Comparison of ENCODE assay signal across 8 cellular contexts in the genomic region with DNA sequence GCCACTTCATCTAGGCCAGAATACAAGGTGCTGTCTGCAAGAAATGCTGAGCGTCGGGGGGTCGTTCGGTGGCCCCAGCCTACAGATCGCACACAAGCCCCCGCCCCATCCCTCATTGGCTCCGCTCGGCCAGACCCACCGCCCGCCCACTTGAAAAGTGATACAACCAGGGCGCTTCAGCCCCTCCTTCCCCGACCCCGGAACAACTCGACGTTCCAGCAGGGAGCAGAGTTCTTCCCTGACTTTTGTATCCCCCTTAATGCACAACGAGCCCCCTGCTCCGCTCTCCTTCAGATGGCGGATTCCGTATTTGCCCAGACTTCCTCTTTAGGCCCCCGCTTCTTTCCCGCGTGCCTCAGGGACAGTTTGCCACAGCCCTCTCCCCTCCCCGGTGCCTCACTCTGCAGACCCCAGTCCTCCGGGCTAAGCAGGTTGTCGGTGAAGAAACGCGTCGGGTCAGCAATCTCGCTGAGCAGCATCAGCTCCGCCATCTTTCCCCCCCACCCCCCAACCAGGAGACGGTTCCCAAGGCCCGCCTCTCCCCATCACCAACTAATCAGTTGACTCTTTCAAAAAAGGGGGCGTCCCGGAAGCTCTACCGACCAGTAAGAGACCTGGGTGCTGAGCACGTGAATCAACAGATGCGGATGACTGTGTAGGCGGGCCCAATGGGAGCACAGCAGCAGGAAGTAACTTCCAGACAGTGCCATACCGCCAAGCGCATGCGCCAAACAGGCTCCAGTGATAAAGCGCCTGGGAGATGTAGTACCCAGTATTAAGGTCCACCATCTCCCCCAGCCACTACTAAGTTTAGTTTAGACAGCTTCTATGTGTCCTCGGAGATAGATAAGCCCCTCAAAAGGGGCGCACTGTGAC. TPM values are rescaled to one million over a fixed set of nuclear protein-coding genes. Genes with fewer than 3 reads are reported as not detected.
A peak's percentile ranks its signal among the peaks of the same experiment; 100 is the strongest.
DNase-seq lines count a peak whose midpoint lies in the region; ATAC-seq and TF ChIP-seq lines count a peak whose summit lies in the region.

Gene ATF6B (minus strand): TSS at position 530 of the 876 bp plus-strand sequence. CDS start 39 bp downstream, at position 491.

- dilution Hi-C loops in IMR-90 (cut with HindIII; ENCODE audit: low sequenced_read_pairs, unreplicated experiment): no loop called here

- H3K27me3 ChIP-seq in IMR-90 (ENCODE audit: control insufficient read depth, insufficient read depth, low read length): no peaks in the 10 kb centered on the region

- intact Hi-C loops in IMR-90 (cut with micrococcal nuclease): no loop called here

- DNase-seq in DMS 273 (lab: John Stamatoyannopoulos, UW; ENCODE audit: unreplicated experiment): peak; percentile 99
- peak; percentile 100 for DNase-seq in IMR-90
- peak; percentile 100 for DNase-seq in OCI-M1 (lab: John Stamatoyannopoulos, UW)
- peak; percentile 97 for DNase-seq in activated T-cell treated with anti-CD3 and anti-CD28 coated beads for 24 hours (ENCODE audit: low read depth)
- peak; percentile 95 for DNase-seq in epidermal melanocyte (ENCODE audit: insufficient read length, low spot score)
- DNase-seq in middle frontal gyrus (ENCODE audit: extremely low spot score, low spot score): peak; percentile 99
- DNase-seq in stimulated activated CD8-positive, alpha-beta memory T cell treated with anti-CD3 and anti-CD28 coated beads, Interleukin-2, amount 100 ng/mL, for 48 hours (ENCODE audit: low read depth in 2 of 2): peak; percentile 91 to 94

- H3K4me3 ChIP-seq in IMR-90 (ENCODE audit: insufficient read depth, low read depth, low read length): peak within 1 kb of the TSS; percentile 81

- peak within 1 kb of the TSS; percentile 95 for H2AFZ ChIP-seq in IMR-90 (replicated peaks; ENCODE audit: low read length, poor library complexity)

- H2AK5ac ChIP-seq in IMR-90 (ENCODE audit: low read depth, low read length): peak within 1 kb of the TSS; percentile 91

- peak within 1 kb of the TSS; percentile 60 for H2BK120ac ChIP-seq in IMR-90 (ENCODE audit: low read depth, low read length)

- H4K5ac ChIP-seq in IMR-90 (ENCODE audit: low read depth, low read length): peak within 1 kb of the TSS; percentile 88

- peak within 1 kb of the TSS; percentile 95 for H2AK9ac ChIP-seq in IMR-90 (replicated peaks; ENCODE audit: low read depth, low read length, poor library complexity)

- H3K56ac ChIP-seq in IMR-90 (ENCODE audit: extremely low read depth, insufficient read depth, low read length): peak within 1 kb of the TSS; percentile 97

- peak within 1 kb of the TSS; percentile 77 for H3K23ac ChIP-seq in IMR-90 (ENCODE audit: low read depth, low read length)

- peaks cover 10% of the 10 kb centered on the region; the same call in 1 of the 2 replicates for H3K9me1 ChIP-seq in IMR-90 (ENCODE audit: insufficient read depth, low read length)

- H4K91ac ChIP-seq in IMR-90 (ENCODE audit: insufficient read depth, low read depth, low read length): peak within 1 kb of the TSS; percentile 90

- peak within 1 kb of the TSS; percentile 84 to 97 for H4K8ac ChIP-seq in IMR-90 (ENCODE audit: low read depth in 2 of 2, low read length in 2 of 2)

- POLR2A ChIA-PET in IMR-90 (lab: Charles Lee; ENCODE audit: unreplicated experiment): interaction anchor here (0.5 to 1.0 kb wide), 6 partner anchors 16 to 184 kb away, joined by 3 to 8 read pairs (median 4); no protein-coding TSS in a partner anchor

- peak within 1 kb of the TSS; percentile 95 for H3K4me2 ChIP-seq in IMR-90 (ENCODE audit: low read depth, low read length)

- CTCF ChIA-PET in IMR-90 (lab: Yijun Ruan, JAX): interaction anchor here (1.2 to 2.4 kb wide), 2 partner anchors 9 to 35 kb away, joined by 4 to 12 read pairs; no protein-coding TSS in a partner anchor

- 0% methylated on average over 32 of the region's 44 CpGs; no CpG with 5 or more reads in 1 of the 2 experiments for WGBS in IMR-90 (ENCODE audit: extremely low coverage in 2 of 2, insufficient read length in 1 of 2), 2 experiments

- H3K27ac ChIP-seq in IMR-90 (ENCODE audit: insufficient read depth, low read length): peak within 1 kb of the TSS; percentile 95

- peak within 1 kb of the TSS; percentile 96 for H3K9ac ChIP-seq in IMR-90 (ENCODE audit: low read depth, low read length)

- peak within 1 kb of the TSS; percentile 63; the same call in 1 of the 3 replicates for H2BK15ac ChIP-seq in IMR-90 (ENCODE audit: low read depth, low read length)

- peak; percentile 55; the same call in 1 of the 2 replicates for TF ChIP-seq POLR2A in IMR-90 (IDR thresholded peaks at IDR 0.05; ENCODE audit: low read depth, low read length)

- ATAC-seq in GM21528 (IDR thresholded peaks at IDR 0.05; ENCODE audit: low FRiP score, unreplicated experiment) (peak; percentile 81), IMR-90 (ENCODE audit: low read depth) (peak; percentile 93)

- peaks cover 31 to 52% of the 10 kb centered on the region in 2 experiments for H3K79me1 ChIP-seq in IMR-90 (ENCODE audit: low read depth in 1 of 2, low read length in 2 of 2)

- H3K36me3 ChIP-seq in IMR-90 (ENCODE audit: control insufficient read depth, insufficient read depth, low read length): peaks cover 7% of the 10 kb centered on the region; the same call in 1 of the 2 replicates

- H3K9me3 ChIP-seq in IMR-90 (ENCODE audit: control insufficient read depth, insufficient read depth, low read length): no peaks in the 10 kb centered on the region

- peak within 1 kb of the TSS; percentile 90 for H3K4ac ChIP-seq in IMR-90 (ENCODE audit: low read depth, low read length)

- H4K20me1 ChIP-seq in IMR-90 (ENCODE audit: insufficient read depth, low read length): no peaks in the 10 kb centered on the region; the same call in 1 of the 2 replicates

- H3K18ac ChIP-seq in IMR-90 (ENCODE audit: low read depth, low read length): peak within 1 kb of the TSS; percentile 80

- H3K14ac ChIP-seq in IMR-90 (replicated peaks; ENCODE audit: low read depth, low read length): peak within 1 kb of the TSS; percentile 92

- H2BK5ac ChIP-seq in IMR-90 (ENCODE audit: low read depth, low read length, poor library complexity, severe bottlenecking): peak within 1 kb of the TSS; percentile 91

- H3K4me1 ChIP-seq in IMR-90 (ENCODE audit: control insufficient read depth, insufficient read depth, low read length): peaks cover 8% of the 10 kb centered on the region

- H2BK20ac ChIP-seq in IMR-90 (ENCODE audit: low read depth, low read length): no peak within 1 kb of the TSS

- TF ChIP-seq RAD21 in IMR-90 (IDR thresholded peaks at IDR 0.05; ENCODE audit: low read length): no peak

- in situ Hi-C loops in IMR-90 (cut with MboI; ENCODE audit: low sequenced_read_pairs): no loop called here

- TF ChIP-seq CTCF in IMR-90 (conservative IDR thresholded peaks at IDR 0.05; ENCODE audit: low read depth, low read length): no peak

- no TSS peak for BruUV-seq in IMR-90 (replicated peaks; lab: Mats Ljungman, UMichigan)

TF ChIP-seq in IMR-90, 13 proteins besides CTCF, POLR2A, EP300 and RAD21:
- TF ChIP-seq BHLHE40 (IDR thresholded peaks at IDR 0.05; ENCODE audit: low read depth, low read length): peak; percentile 86
- TF ChIP-seq FOS (IDR thresholded peaks at IDR 0.05; ENCODE audit: low read depth, low read length): peak; percentile 9; the same call in 1 of the 2 replicates
- TF ChIP-seq CHD1 (IDR thresholded peaks at IDR 0.05; ENCODE audit: low read depth, low read length): no peak
- TF ChIP-seq ELK1 (IDR thresholded peaks at IDR 0.05; ENCODE audit: borderline replicate concordance, low read depth, low read length): no peak
- TF ChIP-seq MAFK (IDR thresholded peaks at IDR 0.05; ENCODE audit: low read depth, low read length): peak; percentile 66; the same call in 1 of the 2 replicates
- TF ChIP-seq MAZ (IDR thresholded peaks at IDR 0.05; ENCODE audit: borderline replicate concordance, low read depth, low read length): peak; percentile 32; the same call in 1 of the 2 replicates
- peak; percentile 95 for TF ChIP-seq USF2 (IDR thresholded peaks at IDR 0.05; ENCODE audit: low read depth, low read length)
TF ChIP-seq in IMR-90: peak in this region for 5.

RNA-seq across cellular contexts. Expression of gene ATF6B, which starts in this region (rescaled TPM):
- 5.3 and 7.9 TPM in 2 replicates for total RNA-seq in IMR-90 (2012; rRNA removed)
- 62.6 and 69.6 TPM in 2 replicates for polyA plus RNA-seq in IMR-90 (2012; rRNA removed)
- polyA plus RNA-seq in IMR-90 (2012; cell fraction: cytosol; rRNA removed): 53.8 and 64.7 TPM in 2 replicates
- 85.2 and 131 TPM in 2 replicates for polyA plus RNA-seq in IMR-90 (2012; cell fraction: nucleus; rRNA removed; ENCODE audit: low replicate concordance)

Comparison
In these comparisons a context has a peak if more than half of its experiments do, and no peak if none do; other contexts are left out.
1. Peak in every context shown above with its lines: DNase-seq, ATAC-seq, H3K4me3 ChIP-seq and H3K27ac ChIP-seq.